Comparison of ENCODE assay signal across 27 cellular contexts in genomic region chr13:71237332-71237731, GRCh38.
"Had no signal": no experiment of that assay in that cellular context is flagged by ENCODE, and none has a peak within 500 bp of the region (broad histone marks: within the 10 kb centered on the region; RNA-seq: fewer than 3 reads in every experiment).

No MANE protein-coding gene starts in this region.

- H3K4me3 Mint-ChIP-seq: activated CD4-positive, alpha-beta memory T cell treated with anti-CD3 and anti-CD28 coated beads for 36 hours; activated CD4-positive, alpha-beta T cell treated with anti-CD3 and anti-CD28 coated beads, Interleukin-2, amount 10 ng/mL, durations not matched to agents 24 days and 14 days; activated naive CD4-positive, alpha-beta T cell treated with anti-CD3 and anti-CD28 coated beads, Interleukin-2, amount 10 ng/mL, durations not matched to agents 7 days and 5 days; activated naive CD8-positive, alpha-beta T cell; activated naive CD8-positive, alpha-beta T cell treated with anti-CD3 and anti-CD28 coated beads, Interleukin-2, amount 50 U/mL, for 24 hours had no signal

- H3K27ac ChIP-seq: brain microvascular endothelial cell, KMS-11 had no signal

- H3K4me1 Mint-ChIP-seq: activated CD4-positive, alpha-beta T cell treated with anti-CD3 and anti-CD28 coated beads, Interleukin-2, amount 10 ng/mL, durations not matched to agents 24 days and 14 days; activated naive CD4-positive, alpha-beta T cell treated with anti-CD3 and anti-CD28 coated beads, Interleukin-2, amount 10 ng/mL, durations not matched to agents 7 days and 5 days; activated naive CD8-positive, alpha-beta T cell treated with anti-CD3 and anti-CD28 coated beads, Interleukin-2, amount 50 U/mL, for 24 hours had no signal

- DNase-seq: activated CD4-positive, alpha-beta memory T cell treated with anti-CD3 and anti-CD28 coated beads for 36 hours; activated CD4-positive, alpha-beta T cell treated with anti-CD3 and anti-CD28 coated beads, Interleukin-2, amount 10 ng/mL, durations not matched to agents 24 days and 14 days; activated CD8-positive, alpha-beta memory T cell treated with anti-CD3 and anti-CD28 coated beads, Interleukin-2, amount 50 U/mL, for 48 hours; activated effector memory CD4-positive, alpha-beta T cell treated with Interleukin-2 at 50 U/mL for 16 hours; activated naive CD4-positive, alpha-beta T cell treated with anti-CD3 and anti-CD28 coated beads, Interleukin-2, amount 10 ng/mL, durations not matched to agents 7 days and 5 days; activated naive CD8-positive, alpha-beta T cell treated with anti-CD3 and anti-CD28 coated beads, Interleukin-2, amount 50 U/mL, for 24 hours; activated T-cell treated with anti-CD3 and anti-CD28 coated beads, Interleukin-2, amount 50 U/mL, for 48 hours; anterior cingulate cortex; brain microvascular endothelial cell; central memory CD4-positive, alpha-beta T cell; MM.1S; NCI-H1105; NCI-H1417 treated with DMSO at 0.1 percent for 48 hours; NCI-H187 treated with DMSO at 0.1 percent for 48 hours; NCI-H2081; NCI-H2171 treated with DMSO at 0.1 percent for 48 hours; NCI-H226; NCI-H446 treated with DMSO at 0.1 percent for 48 hours; NCI-H524 treated with DMSO at 0.1 percent for 48 hours; NK-92 treated with Interleukin-12 subunit alpha and Interleukin-12 subunit beta, amount 100 ng/mL, for 24 hours; OCI-M1; Right ventricle myocardium superior; SW 1271; T-helper 1 cell; T1000 had no signal

- H3K27me3 ChIP-seq: brain microvascular endothelial cell had no signal

- H3K36me3 Mint-ChIP-seq: activated CD4-positive, alpha-beta memory T cell treated with anti-CD3 and anti-CD28 coated beads for 36 hours; activated naive CD4-positive, alpha-beta T cell treated with anti-CD3 and anti-CD28 coated beads, Interleukin-2, amount 10 ng/mL, durations not matched to agents 7 days and 5 days; activated naive CD8-positive, alpha-beta T cell had no signal

- H3K27ac Mint-ChIP-seq: activated CD4-positive, alpha-beta memory T cell treated with anti-CD3 and anti-CD28 coated beads for 36 hours; activated CD4-positive, alpha-beta T cell treated with anti-CD3 and anti-CD28 coated beads, Interleukin-2, amount 10 ng/mL, durations not matched to agents 24 days and 14 days; activated naive CD4-positive, alpha-beta T cell treated with anti-CD3 and anti-CD28 coated beads, Interleukin-2, amount 10 ng/mL, durations not matched to agents 7 days and 5 days; activated naive CD8-positive, alpha-beta T cell; activated naive CD8-positive, alpha-beta T cell treated with anti-CD3 and anti-CD28 coated beads, Interleukin-2, amount 50 U/mL, for 24 hours had no signal

- H3K27me3 Mint-ChIP-seq: activated CD4-positive, alpha-beta memory T cell treated with anti-CD3 and anti-CD28 coated beads for 36 hours; activated CD4-positive, alpha-beta T cell treated with anti-CD3 and anti-CD28 coated beads, Interleukin-2, amount 10 ng/mL, durations not matched to agents 24 days and 14 days; activated naive CD4-positive, alpha-beta T cell treated with anti-CD3 and anti-CD28 coated beads, Interleukin-2, amount 10 ng/mL, durations not matched to agents 7 days and 5 days; activated naive CD8-positive, alpha-beta T cell; activated naive CD8-positive, alpha-beta T cell treated with anti-CD3 and anti-CD28 coated beads, Interleukin-2, amount 50 U/mL, for 24 hours had no signal

- H3K9me3 Mint-ChIP-seq: activated CD4-positive, alpha-beta memory T cell treated with anti-CD3 and anti-CD28 coated beads for 36 hours; activated CD4-positive, alpha-beta T cell treated with anti-CD3 and anti-CD28 coated beads, Interleukin-2, amount 10 ng/mL, durations not matched to agents 24 days and 14 days; activated naive CD4-positive, alpha-beta T cell treated with anti-CD3 and anti-CD28 coated beads, Interleukin-2, amount 10 ng/mL, durations not matched to agents 7 days and 5 days had no signal

- H3K9ac ChIP-seq: KMS-11 had no signal

- H3K36me3 ChIP-seq: brain microvascular endothelial cell had no signal

- H3K4me2 ChIP-seq: KMS-11 had no signal
